25 cellular contexts compared by ENCODE assay signal in genomic region chr10:53864850-53865249, GRCh38.
"Had no signal": no experiment of that assay in that cellular context is flagged by ENCODE, and none has a peak within 500 bp of the region (broad histone marks: within the 10 kb centered on the region; RNA-seq: fewer than 3 reads in every experiment).

No MANE protein-coding gene starts in this region.

- H3K36me3 Mint-ChIP-seq: natural killer cell; stimulated activated effector memory CD8-positive, alpha-beta T cell treated with anti-CD3 and anti-CD28 coated beads, Interleukin-12 subunit alpha, Interleukin-12 subunit beta, amount 100 ng/mL, for 72 hours; type B pancreatic cell had no signal

- H3K4me3 ChIP-seq: esophagus squamous epithelium, heart right ventricle, pancreas, testis, tibial artery had no signal

- H3K27me3 ChIP-seq: esophagus squamous epithelium, heart right ventricle, neutrophil, pancreas, testis, tibial artery had no signal

- H3K9me3 ChIP-seq: esophagus squamous epithelium, heart right ventricle, neutrophil, pancreas, testis, tibial artery had no signal

- H3K27ac Mint-ChIP-seq: effector memory CD8-positive, alpha-beta T cell; natural killer cell; stimulated activated effector memory CD8-positive, alpha-beta T cell treated with anti-CD3 and anti-CD28 coated beads, Interleukin-12 subunit alpha, Interleukin-12 subunit beta, amount 100 ng/mL, for 72 hours; type B pancreatic cell had no signal

- H3K36me3 ChIP-seq: esophagus squamous epithelium, heart right ventricle, neutrophil, pancreas, tibial artery had no signal

- H3K9me3 Mint-ChIP-seq: type B pancreatic cell had no signal

- H3K4me3 Mint-ChIP-seq: effector memory CD8-positive, alpha-beta T cell; natural killer cell; stimulated activated effector memory CD8-positive, alpha-beta T cell treated with anti-CD3 and anti-CD28 coated beads, Interleukin-12 subunit alpha, Interleukin-12 subunit beta, amount 100 ng/mL, for 72 hours; type B pancreatic cell had no signal

- H3K4me1 Mint-ChIP-seq: natural killer cell; stimulated activated effector memory CD8-positive, alpha-beta T cell treated with anti-CD3 and anti-CD28 coated beads, Interleukin-12 subunit alpha, Interleukin-12 subunit beta, amount 100 ng/mL, for 72 hours had no signal

- H3K27me3 Mint-ChIP-seq: effector memory CD8-positive, alpha-beta T cell; type B pancreatic cell had no signal

- FAIRE-seq: endometrium, islet of Langerhans, pancreas had no signal

- DNase-seq: cortex of kidney; effector memory CD8-positive, alpha-beta T cell; erythroblast; esophagus squamous epithelium; foreskin melanocyte; glutamatergic neuron; heart right ventricle; hippocampal formation; left cardiac atrium; left ventricle myocardium superior; mesenchymal stem cell; natural killer cell; pancreas; stimulated activated CD4-positive, alpha-beta T cell treated with anti-CD3 and anti-CD28 coated beads, Interleukin-2, amount 100 ng/mL, for 24 hours; stimulated activated CD4-positive, alpha-beta T cell treated with anti-CD3 and anti-CD28 coated beads, Interleukin-4, amount 100 ng/mL, for 24 hours; stimulated activated naive CD8-positive, alpha-beta T cell treated with anti-CD3 and anti-CD28 coated beads, Interleukin-15, Interleukin-2, amounts not matched to agents 100 U/mL and 50 U/mL, for 24 hours; substantia nigra; testis; tibial artery had no signal

- H3K27ac ChIP-seq: esophagus squamous epithelium, heart right ventricle, neutrophil, pancreas, testis, tibial artery had no signal

- ATAC-seq: effector memory CD8-positive, alpha-beta T cell; heart right ventricle; left cardiac atrium; left ventricle myocardium superior; natural killer cell; pancreas; sciatic nerve; stimulated activated effector memory CD8-positive, alpha-beta T cell treated with anti-CD3 and anti-CD28 coated beads, Interleukin-12 subunit alpha, Interleukin-12 subunit beta, amount 100 ng/mL, for 72 hours; stimulated activated naive CD8-positive, alpha-beta T cell treated with anti-CD3 and anti-CD28 coated beads, Interleukin-15, Interleukin-2, amounts not matched to agents 100 U/mL and 50 U/mL, for 24 hours had no signal

- H3K4me1 ChIP-seq: esophagus squamous epithelium, heart right ventricle, pancreas, testis, tibial artery had no signal
